ENCODE assay signal across 8 cellular contexts in the genomic region with DNA sequence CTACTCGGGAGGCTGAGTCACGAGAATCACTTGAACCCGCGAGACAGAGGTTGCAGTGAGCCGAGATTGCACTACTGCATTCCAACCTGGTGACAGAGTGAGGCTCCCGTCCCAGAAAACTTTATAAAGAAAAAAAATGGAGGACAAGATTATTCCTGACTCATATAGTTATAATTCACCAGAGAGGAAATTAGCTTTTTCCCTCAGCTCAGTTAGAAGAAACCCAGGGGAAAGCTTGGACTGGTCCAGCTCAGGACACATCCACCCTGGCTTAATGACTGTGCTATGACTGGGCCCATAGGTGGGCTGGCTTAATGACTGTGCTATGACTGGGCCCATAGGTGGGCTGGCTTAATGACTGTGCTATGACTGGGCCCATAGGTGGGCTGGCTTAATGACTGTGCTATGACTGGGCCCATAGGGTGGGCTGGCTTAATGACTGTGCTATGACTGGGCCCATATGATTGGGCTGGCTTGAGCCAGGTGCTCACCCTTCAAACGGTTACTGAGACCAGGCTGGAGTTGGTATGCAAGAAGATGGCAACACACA. TPM values are rescaled to one million over a fixed set of nuclear protein-coding genes. Genes with fewer than 3 reads are reported as not detected.
DNase-seq lines count a peak whose midpoint lies in the region; ATAC-seq and TF ChIP-seq lines count a peak whose summit lies in the region.
"Not testable (repeated sequence)": the region's sequence is repeated elsewhere in the genome, so short reads cannot be mapped to it uniquely, and the experiment has no call there.

No MANE protein-coding gene starts in this region.

- CTCF ChIA-PET in IMR-90 (lab: Yijun Ruan, JAX): interaction anchor here (0.7 kb wide), 1 partner anchor 82 kb away, joined by 3 read pairs; no protein-coding TSS in a partner anchor

- BruUV-seq in IMR-90 (replicated peaks; lab: Mats Ljungman, UMichigan): not testable (repeated sequence)

- not testable (repeated sequence) for H3K27me3 ChIP-seq in ACC112 (ENCODE audit: insufficient read depth, low read length); IMR-90 (ENCODE audit: control insufficient read depth, insufficient read depth, low read length)

- TF ChIP-seq POLR2A in IMR-90 (IDR thresholded peaks at IDR 0.05; ENCODE audit: low read depth, low read length): not testable (repeated sequence)

- peak overlapping the region; percentile 84 for H4K91ac ChIP-seq in IMR-90 (ENCODE audit: insufficient read depth, low read depth, low read length)

- H3K79me2 ChIP-seq in ACC112 (ENCODE audit: control insufficient read depth, insufficient read depth, low read length, unreplicated experiment): not testable (repeated sequence)

- peak overlapping the region; percentile 40 for H3K56ac ChIP-seq in IMR-90 (ENCODE audit: extremely low read depth, insufficient read depth, low read length)

- peak overlapping the region; percentile 63 for H3K23ac ChIP-seq in IMR-90 (ENCODE audit: low read depth, low read length)

- not testable (repeated sequence) for TF ChIP-seq RAD21 in IMR-90 (IDR thresholded peaks at IDR 0.05; ENCODE audit: low read length)

- POLR2A ChIA-PET in IMR-90 (lab: Charles Lee; ENCODE audit: unreplicated experiment): interaction anchor here (0.6 to 0.7 kb wide), 2 partner anchors 9 to 24 kb away, joined by 3 read pairs; no protein-coding TSS in a partner anchor

- peak; percentile 77 for DNase-seq in GM03348 (ENCODE audit: low spot score)
- DNase-seq in IMR-90: peak; percentile 94
- peak; percentile 59 for DNase-seq in amniotic stem cell (lab: John Stamatoyannopoulos, UW)
- peak; percentile 94 for DNase-seq in epithelial cell of esophagus (ENCODE audit: low read depth)
- peak; percentile 81 for DNase-seq in hepatic stellate cell (ENCODE audit: low spot score)
- peak; percentile 59 for DNase-seq in skeletal muscle cell (ENCODE audit: low read depth)

- intact Hi-C loops in IMR-90 (cut with micrococcal nuclease): loop anchor here (5.0 kb wide), 1 partner anchor 36 kb away; a partner anchor contains a TSS

- H2AK5ac ChIP-seq in IMR-90 (ENCODE audit: low read depth, low read length): peak overlapping the region; percentile 98

- in situ Hi-C loops in IMR-90 (cut with MboI; ENCODE audit: low sequenced_read_pairs): not testable (repeated sequence)

- H3K36me3 ChIP-seq in ACC112 (ENCODE audit: insufficient read depth, low read length); IMR-90 (ENCODE audit: control insufficient read depth, insufficient read depth, low read length): not testable (repeated sequence)

- H2BK120ac ChIP-seq in IMR-90 (ENCODE audit: low read depth, low read length): peak overlapping the region; percentile 88

- H2AFZ ChIP-seq in ACC112 (ENCODE audit: low read length, unreplicated experiment) (peak overlapping the region; percentile 51), IMR-90 (replicated peaks; ENCODE audit: low read length, poor library complexity) (peak overlapping the region; percentile 86)

- H3K79me1 ChIP-seq in IMR-90 (ENCODE audit: low read depth in 1 of 2, low read length in 2 of 2): not testable (repeated sequence)

- not testable (repeated sequence) for TF ChIP-seq CTCF in IMR-90 (conservative IDR thresholded peaks at IDR 0.05; ENCODE audit: low read depth, low read length); epithelial cell of esophagus (IDR thresholded peaks at IDR 0.05; ENCODE audit: insufficient read depth, low read depth, low read length, missing control alignments)

- peak overlapping the region; percentile 68 for H2AK9ac ChIP-seq in IMR-90 (replicated peaks; ENCODE audit: low read depth, low read length, poor library complexity)

- ATAC-seq in IMR-90 (ENCODE audit: low read depth) (peak; percentile 85), SK-N-SH treated with all-trans-retinoic acid at 6 μM for 48 hours (peak; percentile 73)

- H4K5ac ChIP-seq in IMR-90 (ENCODE audit: low read depth, low read length): peak overlapping the region; percentile 90

- not testable (repeated sequence) for H4K20me1 ChIP-seq in IMR-90 (ENCODE audit: insufficient read depth, low read length)

- H3K9me3 ChIP-seq in IMR-90 (ENCODE audit: control insufficient read depth, insufficient read depth, low read length): not testable (repeated sequence)

- peak overlapping the region; percentile 99 for H2BK5ac ChIP-seq in IMR-90 (ENCODE audit: low read depth, low read length, poor library complexity, severe bottlenecking)

- H3K27ac ChIP-seq in ACC112 (ENCODE audit: low read depth, low read length) (peak overlapping the region; percentile 91), IMR-90 (ENCODE audit: insufficient read depth, low read length) (peak overlapping the region; percentile 74)

- peak overlapping the region; percentile 32 for H3K14ac ChIP-seq in IMR-90 (replicated peaks; ENCODE audit: low read depth, low read length)

- peaks cover 13% of the 10 kb centered on the region for H3K9me1 ChIP-seq in IMR-90 (ENCODE audit: insufficient read depth, low read length)

- peak overlapping the region; percentile 86 for H3K18ac ChIP-seq in IMR-90 (ENCODE audit: low read depth, low read length)

- WGBS in IMR-90 (ENCODE audit: extremely low coverage in 2 of 2, insufficient read length in 1 of 2), 2 experiments: 0% methylated on average over 1 of the region's 7 CpGs; no CpG with 5 or more reads in 1 of the 2 experiments

- dilution Hi-C loops in IMR-90 (cut with HindIII; ENCODE audit: low sequenced_read_pairs, unreplicated experiment): not testable (repeated sequence)

- H3K4me3 ChIP-seq in ACC112 (ENCODE audit: low read depth, low read length); IMR-90 (ENCODE audit: insufficient read depth, low read depth, low read length); epithelial cell of esophagus (ENCODE audit: low read length); skeletal muscle cell (ENCODE audit: low read depth, low read length): not testable (repeated sequence)

- H3K4ac ChIP-seq in IMR-90 (ENCODE audit: low read depth, low read length): peak overlapping the region; percentile 87

- peak overlapping the region; percentile 92; the same call in 2 of the 3 replicates for H2BK15ac ChIP-seq in IMR-90 (ENCODE audit: low read depth, low read length)

- peak overlapping the region; percentile 96 for H2BK20ac ChIP-seq in IMR-90 (ENCODE audit: low read depth, low read length)

- H3K4me2 ChIP-seq in IMR-90 (ENCODE audit: low read depth, low read length): peak overlapping the region; percentile 18; the same call in 1 of the 2 replicates

- peak overlapping the region; percentile 85 to 99 for H4K8ac ChIP-seq in IMR-90 (ENCODE audit: low read depth in 2 of 2, low read length in 2 of 2)

- H3K9ac ChIP-seq in IMR-90 (ENCODE audit: low read depth, low read length): not testable (repeated sequence)

- peaks cover 24% of the 10 kb centered on the region for H3K4me1 ChIP-seq in ACC112 (ENCODE audit: control insufficient read depth, insufficient read depth, low read length, unreplicated experiment)
- H3K4me1 ChIP-seq in IMR-90 (ENCODE audit: control insufficient read depth, insufficient read depth, low read length): peaks cover 11% of the 10 kb centered on the region

TF ChIP-seq in IMR-90, 13 proteins besides CTCF, POLR2A, EP300 and RAD21:
- TF ChIP-seq CEBPB (IDR thresholded peaks at IDR 0.05; ENCODE audit: low read depth, low read length) (peak; percentile 71), FOS (IDR thresholded peaks at IDR 0.05; ENCODE audit: low read depth, low read length) (peak; percentile 91)

RNA-seq across cellular contexts. Expression of a gene that starts 5.7 kb away (rescaled TPM):
- total RNA-seq in IMR-90 (2012; rRNA removed): 3.8 and 4.2 TPM in 2 replicates
- 4.8 and 5.1 TPM in 2 replicates for polyA plus RNA-seq in IMR-90 (2012; rRNA removed)
- 3.3 and 3.8 TPM in 2 replicates for polyA plus RNA-seq in IMR-90 (2012; cell fraction: cytosol; rRNA removed)
- 14.9 and 20.6 TPM in 2 replicates for polyA plus RNA-seq in IMR-90 (2012; cell fraction: nucleus; rRNA removed; ENCODE audit: low replicate concordance)

RNA-seq across cellular contexts. Expression of a gene that starts 28.3 kb away (rescaled TPM):
- total RNA-seq in IMR-90 (2012; rRNA removed): 2.3 and 2.8 TPM in 2 replicates
- polyA plus RNA-seq in IMR-90 (2012; rRNA removed): 7.1 and 7.2 TPM in 2 replicates
- 3.2 and 4.3 TPM in 2 replicates for polyA plus RNA-seq in IMR-90 (2012; cell fraction: cytosol; rRNA removed)
- polyA plus RNA-seq in IMR-90 (2012; cell fraction: nucleus; rRNA removed; ENCODE audit: low replicate concordance): 60.8 and 75.2 TPM in 2 replicates

RNA-seq across cellular contexts. Expression of a gene that starts 38.4 kb away (rescaled TPM):
- total RNA-seq in IMR-90 (2012; rRNA removed): 6.7 and 7.2 TPM in 2 replicates
- 11.9 and 13.6 TPM in 2 replicates for polyA plus RNA-seq in IMR-90 (2012; rRNA removed)
- polyA plus RNA-seq in IMR-90 (2012; cell fraction: cytosol; rRNA removed): 7.9 and 11.3 TPM in 2 replicates
- 17.8 and 29.7 TPM in 2 replicates for polyA plus RNA-seq in IMR-90 (2012; cell fraction: nucleus; rRNA removed; ENCODE audit: low replicate concordance)
